ENCODE assay signal across 8 cellular contexts in the genomic region with DNA sequence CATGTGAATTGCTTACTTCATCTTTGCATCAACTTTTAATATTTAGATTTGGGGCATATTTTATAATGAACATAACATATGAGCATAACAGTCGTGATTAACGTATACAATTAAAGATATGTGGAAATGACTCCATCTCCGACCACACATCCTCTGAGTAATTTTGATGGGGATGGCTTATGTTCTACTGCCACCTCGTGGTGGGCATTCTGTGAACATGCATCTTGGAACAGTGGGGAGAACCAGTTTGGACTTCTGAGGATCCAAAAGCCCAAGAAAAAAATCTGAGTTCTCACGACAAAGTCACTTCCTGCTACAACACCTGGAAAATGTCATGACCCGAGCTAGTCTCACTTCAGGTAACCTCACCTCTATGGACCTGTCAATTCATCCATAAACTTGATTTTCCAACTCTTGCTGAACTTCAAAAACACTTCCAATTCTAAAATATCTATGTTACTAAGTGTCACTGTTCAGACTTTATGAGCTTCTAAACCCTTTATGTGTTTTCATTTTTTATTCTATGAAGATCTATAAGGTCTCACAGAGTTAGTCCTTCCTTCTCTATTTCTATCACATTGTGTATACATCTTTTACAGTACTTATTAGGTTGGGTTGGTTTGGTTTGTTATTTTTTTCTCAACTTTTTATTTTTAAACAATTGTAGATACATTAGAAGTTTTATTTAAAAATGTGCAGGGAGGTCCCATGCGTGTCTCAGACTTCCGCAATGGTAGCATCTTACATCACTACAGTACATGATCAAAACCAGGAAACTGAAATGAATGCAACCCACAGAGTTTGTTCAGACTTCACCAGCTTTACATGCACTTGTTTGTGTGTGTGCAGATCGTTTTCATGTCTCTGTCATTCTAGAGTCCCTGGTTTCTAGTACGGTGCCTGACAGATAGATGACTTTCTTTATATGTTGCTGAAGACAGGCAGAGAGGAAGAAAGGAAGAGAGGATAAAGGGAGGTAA. TPM values are rescaled to one million over a fixed set of nuclear protein-coding genes. Genes with fewer than 3 reads are reported as not detected.
A peak's percentile ranks its signal among the peaks of the same experiment; 100 is the strongest.
DNase-seq lines count a peak whose midpoint lies in the region; ATAC-seq, FAIRE-seq and TF ChIP-seq lines count a peak whose summit lies in the region.

No MANE protein-coding gene starts in this region.

- H3K4me3 ChIP-seq in K562 = no peak overlapping the region

- H3K9ac ChIP-seq in K562 (ENCODE audit: insufficient read depth in 1 of 2, low read depth in 2 of 2, low read length in 2 of 2) = no peak overlapping the region

- POLR2A ChIA-PET in K562 (lab: Yijun Ruan, JAX) = no interaction called here

- TF ChIP-seq POLR2A in K562 (conservative IDR thresholded peaks at IDR 0.05) = no peak

- TF ChIP-seq EP300 in K562 (IDR thresholded peaks at IDR 0.05; ENCODE audit: low read length) = no peak

- intact Hi-C loops in K562 (cut with micrococcal nuclease) = loop anchor here (1.0 to 10.0 kb wide), 4 partner anchors 52 to 1614 kb away; no protein-coding TSS in a partner anchor

- H3K79me2 ChIP-seq in K562 (ENCODE audit: control insufficient read depth, insufficient read depth, low read length) = no peaks in the 10 kb centered on the region

- BruUV-seq in K562 (replicated peaks; lab: Mats Ljungman, UMichigan) = no TSS peak

- DNase-seq in GM10266 (ENCODE audit: extremely low spot score) = peak; percentile 42
- peak; percentile 66 for DNase-seq in NCI-H2029 treated with DMSO at 0.1 percent for 48 hours (lab: John Stamatoyannopoulos, UW)
- DNase-seq in K562 (ENCODE audit: extremely low read depth in 1 of 4, low spot score in 3 of 4) = peak; percentile 62 to 76 (median 70)
- DNase-seq in iPS-NIHi11 (ENCODE audit: low spot score) = peak; percentile 73
- peak; percentile 48 to 63 for DNase-seq in stimulated activated CD4-positive, alpha-beta T cell treated with anti-CD3 and anti-CD28 coated beads, Interleukin-15, amount 100 ng/mL, for 48 hours (ENCODE audit: low read depth in 2 of 2)
- DNase-seq in cortex of kidney (lab: John Stamatoyannopoulos, UW) = no peak

- H2AFZ ChIP-seq in K562 (ENCODE audit: low read depth, low read length) = no peak overlapping the region

- in situ Hi-C loops in K562 (cut with MboI) = no loop called here

- H3K4me2 ChIP-seq in K562 (ENCODE audit: insufficient read depth, low read length) = no peak overlapping the region

- no peaks in the 10 kb centered on the region for H3K27me3 ChIP-seq in K562 (ENCODE audit: control insufficient read depth in 2 of 2, insufficient read depth in 2 of 2, low read length in 2 of 2)

- no peaks in the 10 kb centered on the region for H3K4me1 ChIP-seq in K562 (replicated peaks in 1 of 2; ENCODE audit: control insufficient read depth in 2 of 2, insufficient read depth in 2 of 2, low read length in 2 of 2)

- H3K27ac ChIP-seq in K562 (ENCODE audit: extremely low read depth, low read depth, low read length) = no peak overlapping the region

- H3K9me3 ChIP-seq in K562 (replicated peaks; ENCODE audit: control insufficient read depth, insufficient read depth, low read depth, low read length) = no peaks in the 10 kb centered on the region

- TF ChIP-seq RAD21 in K562 (CRISPR knock-in tag; conservative IDR thresholded peaks at IDR 0.05 in 1 of 2, IDR thresholded peaks at IDR 0.05 in 1 of 2) = peak; percentile 90 to 93

- TF ChIP-seq CTCF in GM10266 (IDR thresholded peaks at IDR 0.05; ENCODE audit: control insufficient read depth, insufficient read depth, low read depth, missing control alignments) (peak; percentile 76), K562 (IDR thresholded peaks at IDR 0.05 in 2 of 3, conservative IDR thresholded peaks at IDR 0.05 in 1 of 3; ENCODE audit: insufficient read depth in 2 of 3, low read depth in 1 of 3, low read length in 3 of 3) (peak; percentile 76 to 89 (median 78))

- no peaks in the 10 kb centered on the region for H3K9me1 ChIP-seq in K562 (ENCODE audit: control insufficient read depth, insufficient read depth, low read length)

- CTCF ChIA-PET in K562 (lab: Yijun Ruan, JAX; ENCODE audit: low intra/inter-chr PET ratio) = interaction anchor here (1.1 to 1.9 kb wide), 5 partner anchors 53 to 666 kb away, joined by 3 to 10 read pairs (median 4); partner anchors contain the start of gene C12orf42

- FAIRE-seq in TTC549 (lab: Jason Lieb, UNC) (peak; percentile 64), K562 (lab: Jason Lieb, UNC) (peak; percentile 96)

- H4K20me1 ChIP-seq in K562 (replicated peaks; ENCODE audit: control insufficient read depth, insufficient read depth, low read length) = no peaks in the 10 kb centered on the region

- ATAC-seq in HG02642 (IDR thresholded peaks at IDR 0.05; ENCODE audit: poor library complexity, unreplicated experiment) (peak; percentile 48), K562 (peak; percentile 92)

- WGBS in K562 (ENCODE audit: insufficient coverage, low coverage, missing lambda C conversion rate) = 1% methylated on average over 10 of the region's 10 CpGs

- no peaks in the 10 kb centered on the region for H3K36me3 ChIP-seq in K562 (ENCODE audit: control insufficient read depth, insufficient read depth, low read length)

TF ChIP-seq in K562, 482 proteins besides CTCF, POLR2A, EP300 and RAD21 (continues in another document):
- TF ChIP-seq MAFG (tag; conservative IDR thresholded peaks at IDR 0.05) = no peak
- TF ChIP-seq ZNF239 (CRISPR knock-in tag; IDR thresholded peaks at IDR 0.05) = no peak
- no peak for TF ChIP-seq LARP7 (IDR thresholded peaks at IDR 0.05)
- TF ChIP-seq ZC3H4 (CRISPR knock-in tag; IDR thresholded peaks at IDR 0.05; ENCODE audit: borderline replicate concordance) = no peak
- no peak for TF ChIP-seq TCF7L2 (IDR thresholded peaks at IDR 0.05; ENCODE audit: low read depth, low read length)

RNA-seq across cellular contexts. Expression of gene STAB2, which starts 38.2 kb away (rescaled TPM):
- total RNA-seq in K562 (2011; cell fraction: chromatin; rRNA removed; ENCODE audit: low replicate concordance) = not detected in 2 replicates
- not detected in 2 replicates for total RNA-seq in K562 (2011; cell fraction: nucleolus; rRNA removed)
- total RNA-seq in K562 (2011; cell fraction: nucleoplasm; rRNA removed) = not detected in 2 replicates
- not detected in 2 replicates for total RNA-seq in K562 (2014; rRNA removed)
- total RNA-seq in K562 (2014; rRNA removed; fragmentation: Illumina TruSeq; extraction: Trizol) = not detected in 2 replicates
- total RNA-seq in K562 (2015; rRNA removed; fragmentation: Illumina TruSeq; extraction: Trizol) = not detected in 2 replicates
- not detected in 2 replicates for total RNA-seq in K562 (2021)
- polyA plus RNA-seq in K562 (2011; rRNA removed) = not detected in 2 replicates
- polyA plus RNA-seq in K562 (2011; cell fraction: cytosol; rRNA removed) = not detected in 2 replicates
- not detected in 2 replicates for polyA plus RNA-seq in K562 (2011; cell fraction: nucleus; rRNA removed)
- polyA plus RNA-seq in K562 (2012) = 0.32 and 1.1 TPM in 2 replicates
- not detected in 2 replicates for polyA plus RNA-seq in K562 (2014; fragmentation: Illumina TruSeq; extraction: Trizol)
- under 1 TPM in 1 of 2 experiments, not detected in 1; 0.10 TPM for polyA plus RNA-seq in K562 (2014; fragmentation: Nextera tagmentation; extraction: Ambion mirVana)
- not detected in 2 replicates for polyA plus RNA-seq in K562 (2014; rRNA removed)
- not detected in 2 replicates for polyA minus RNA-seq in K562 (2011; rRNA and poly(A)+ RNA removed)
- polyA minus RNA-seq in K562 (2011; cell fraction: cytosol; rRNA and poly(A)+ RNA removed) = not detected in 2 replicates
- polyA minus RNA-seq in K562 (2011; cell fraction: nucleus; rRNA and poly(A)+ RNA removed) = not detected in 2 replicates

RNA-seq across cellular contexts. Expression of gene C12orf42, which starts 53.1 kb away (rescaled TPM):
- total RNA-seq in K562 (2011; cell fraction: chromatin; rRNA removed; ENCODE audit: low replicate concordance) = not detected in 2 replicates
- total RNA-seq in K562 (2011; cell fraction: nucleolus; rRNA removed) = not detected in 2 replicates
- not detected in 2 replicates for total RNA-seq in K562 (2011; cell fraction: nucleoplasm; rRNA removed)
- total RNA-seq in K562 (2014; rRNA removed) (not detected in 2 replicates), K562 (2014; rRNA removed; fragmentation: Illumina TruSeq; extraction: Trizol) (not detected in 2 replicates), K562 (2015; rRNA removed; fragmentation: Illumina TruSeq; extraction: Trizol) (not detected in 2 replicates), K562 (2021) (not detected in 2 replicates)
- polyA plus RNA-seq in K562 (2011; rRNA removed) (not detected in 2 replicates), K562 (2014; fragmentation: Illumina TruSeq; extraction: Trizol) (not detected in 2 replicates), K562 (2014; fragmentation: Nextera tagmentation; extraction: Ambion mirVana) (not detected), K562 (2014; rRNA removed) (not detected in 2 replicates)
- not detected in 2 replicates for polyA plus RNA-seq in K562 (2011; cell fraction: cytosol; rRNA removed)
- not detected in 2 replicates for polyA plus RNA-seq in K562 (2011; cell fraction: nucleus; rRNA removed)
- not detected in 2 replicates for polyA plus RNA-seq in K562 (2012)
- not detected in 2 replicates for polyA minus RNA-seq in K562 (2011; rRNA and poly(A)+ RNA removed)
- not detected in 2 replicates for polyA minus RNA-seq in K562 (2011; cell fraction: cytosol; rRNA and poly(A)+ RNA removed)
- polyA minus RNA-seq in K562 (2011; cell fraction: nucleus; rRNA and poly(A)+ RNA removed) = not detected in 2 replicates
